In the genomic region with DNA sequence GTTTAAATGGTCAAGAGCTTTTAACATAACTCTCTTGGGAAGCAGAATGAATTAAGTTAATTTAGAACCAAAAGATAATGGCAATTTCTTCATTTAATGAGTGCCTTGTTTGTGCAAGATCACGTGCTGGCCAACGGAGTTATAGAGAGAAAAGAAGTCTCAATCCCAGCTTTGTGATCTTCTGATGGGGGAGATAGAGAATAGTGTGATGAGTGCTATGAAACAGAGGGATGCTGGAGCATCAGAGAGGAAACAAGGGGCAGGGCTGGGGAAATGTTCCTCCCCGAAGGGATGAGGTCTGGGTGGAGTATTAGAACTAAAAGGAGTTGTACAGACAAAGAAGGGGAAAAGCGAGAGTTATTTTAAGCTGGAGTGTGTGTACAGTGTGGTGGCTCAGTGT, we compare ENCODE assay signal across 20 cellular contexts. TPM values are rescaled to one million over a fixed set of nuclear protein-coding genes. Genes with fewer than 3 reads are reported as not detected.
DNase-seq lines count a peak whose midpoint lies in the region; ATAC-seq, FAIRE-seq and TF ChIP-seq lines count a peak whose summit lies in the region.
"Had no signal": no experiment of that assay in that cellular context is flagged by ENCODE, and none has a peak within 500 bp of the region (broad histone marks: within the 10 kb centered on the region; RNA-seq: fewer than 3 reads in every experiment).

No MANE protein-coding gene starts in this region.

- H2BK15ac ChIP-seq in H9 (ENCODE audit: low read depth, low read length): no peak overlapping the region

- no peak overlapping the region for H3K14ac ChIP-seq in H9 (ENCODE audit: insufficient read depth, low read length)

- no peak overlapping the region for H2BK12ac ChIP-seq in H9 (ENCODE audit: insufficient read length, low read depth, low read length)

- no peak overlapping the region for H4K8ac ChIP-seq in H9 (replicated peaks; ENCODE audit: insufficient read length, low read depth, low read length)

- peaks cover 3% of the 10 kb centered on the region for H3K79me1 ChIP-seq in H9 (ENCODE audit: insufficient read depth, low read depth, low read length, poor library complexity, severe bottlenecking)

- H3K27ac ChIP-seq in H9 (ENCODE audit: insufficient read length, low read depth, low read length): no peak overlapping the region

- H3T11ph ChIP-seq in H9 (ENCODE audit: low read length): no peak overlapping the region

- H3K4me1 ChIP-seq in H9 (ENCODE audit: insufficient read depth, low read length): no peaks in the 10 kb centered on the region

- H3K79me2 ChIP-seq in H9 (ENCODE audit: insufficient read depth, low read length): no peaks in the 10 kb centered on the region; the same call in 1 of the 2 replicates

- no peak for FAIRE-seq in D721Med (lab: Jason Lieb, UNC)
- FAIRE-seq: A204.1, G401.6, GM12891 had no signal

- no peak overlapping the region for H2BK5ac ChIP-seq in H9 (ENCODE audit: insufficient read length, low read length)

- TF ChIP-seq CTCF in H9 (conservative IDR thresholded peaks at IDR 0.05): no peak
- no peak for TF ChIP-seq CTCF in nephron progenitor cell (IDR thresholded peaks at IDR 0.05)
- no peak for TF ChIP-seq CTCF in D721Med (IDR thresholded peaks at IDR 0.05; ENCODE audit: insufficient read depth, missing control alignments)

- no peak overlapping the region for H3K56ac ChIP-seq in H9 (ENCODE audit: insufficient read length, low read depth, low read length)

- peak overlapping the region in 2 of 3 experiments; percentile 14; a peak in 4 of 7 replicates for H3K27ac Mint-ChIP-seq in H9
- H3K27ac Mint-ChIP-seq in nephron progenitor cell: peak overlapping the region; percentile 10
- H3K27ac Mint-ChIP-seq: B cell; CD4-positive, alpha-beta T cell; HFFc6; IgD-negative memory B cell had no signal

- H3K36me3 Mint-ChIP-seq in H9 (ENCODE audit: insufficient read depth in 1 of 3, low read depth in 3 of 3): peaks cover 0 to 2% (median 0%) of the 10 kb centered on the region in 3 experiments; a peak in 1 of 7 replicates
- H3K36me3 Mint-ChIP-seq in nephron progenitor cell (ENCODE audit: low read depth): peaks cover 8% of the 10 kb centered on the region

- no peak overlapping the region for H4K5ac ChIP-seq in H9 (ENCODE audit: insufficient read length, low read depth, low read length)

- H4K20me1 ChIP-seq in H9 (ENCODE audit: control insufficient read depth, insufficient read depth, insufficient read length): no peaks in the 10 kb centered on the region

- H3K23me2 ChIP-seq in H9 (ENCODE audit: insufficient read length, low read depth, low read length, poor library complexity, severe bottlenecking): no peaks in the 10 kb centered on the region

- no peak overlapping the region for H2BK20ac ChIP-seq in H9 (ENCODE audit: low read depth, low read length, poor library complexity, severe bottlenecking)

- no peaks in the 10 kb centered on the region for H3K27me3 ChIP-seq in H9 (ENCODE audit: insufficient read depth, low read length)

- no peak overlapping the region for H3K18ac ChIP-seq in H9 (ENCODE audit: insufficient read length, low read depth, low read length)

- WGBS in H9 (ENCODE audit: extremely low coverage, insufficient read length, low lambda C conversion rate): no CpG with 5 or more reads among the region's 4 CpGs

- H3K9me3 Mint-ChIP-seq in H9: no peaks in the 10 kb centered on the region
- H3K9me3 Mint-ChIP-seq in nephron progenitor cell: no peaks in the 10 kb centered on the region
- H3K9me3 Mint-ChIP-seq: CD4-positive, alpha-beta T cell; HFFc6; IgD-negative memory B cell had no signal

- no peak overlapping the region for H3K4me2 ChIP-seq in H9 (ENCODE audit: insufficient read depth, insufficient read length, low read length)

- no peak overlapping the region for H3K23ac ChIP-seq in H9 (ENCODE audit: insufficient read length, low read depth, low read length)

- H3K4ac ChIP-seq in H9 (ENCODE audit: low read depth, low read length): no peak overlapping the region

- H4K91ac ChIP-seq in H9 (ENCODE audit: insufficient read length, low read depth, low read length): no peak overlapping the region

- no peaks in the 10 kb centered on the region for H3K9me3 ChIP-seq in H9 (ENCODE audit: control insufficient read depth, low read depth, low read length)
- H3K9me3 ChIP-seq: HAP-1 had no signal

- H2BK120ac ChIP-seq in H9 (ENCODE audit: low read depth, low read length, poor library complexity, severe bottlenecking): no peak overlapping the region

- no peak overlapping the region for H2AFZ ChIP-seq in H9 (ENCODE audit: low read length)

- no peak overlapping the region for H2AK5ac ChIP-seq in H9 (ENCODE audit: insufficient read length, low read length)

- H3K4me3 Mint-ChIP-seq in H9 (no peak overlapping the region), nephron progenitor cell (no peak overlapping the region)
- H3K4me3 Mint-ChIP-seq: B cell; CD4-positive, alpha-beta T cell; HFFc6 had no signal

- DNase-seq in H9 (no peak), NCI-H69 (lab: John Stamatoyannopoulos, UW) (peak; percentile 73), epidermal melanocyte (ENCODE audit: insufficient read length, low spot score) (peak; percentile 54), nephron progenitor cell (no peak), D721Med (ENCODE audit: insufficient read length, low spot score) (no peak)
- DNase-seq: C1 segment of cervical spinal cord; CD4-positive, alpha-beta T cell; DMS153; DMS79 treated with DMSO at 0.1 percent for 48 hours; EL; GOT3; HFFc6 had no signal

- H3K4me1 Mint-ChIP-seq in H9: peaks cover 18 to 20% of the 10 kb centered on the region in 2 experiments
- peaks cover 22% of the 10 kb centered on the region for H3K4me1 Mint-ChIP-seq in nephron progenitor cell

- no peak overlapping the region for H3K9ac ChIP-seq in H9 (ENCODE audit: extremely low read depth, insufficient read length, low read length)

- ATAC-seq in HG03280 (IDR thresholded peaks at IDR 0.05; ENCODE audit: unreplicated experiment) (no peak), GM21737 (IDR thresholded peaks at IDR 0.05; ENCODE audit: unreplicated experiment) (no peak)

- H3K27me3 Mint-ChIP-seq in H9 (ENCODE audit: low read depth) (no peaks in the 10 kb centered on the region), nephron progenitor cell (ENCODE audit: low read depth, poor library complexity) (peaks cover 5% of the 10 kb centered on the region)
- H3K27me3 Mint-ChIP-seq: B cell; CD4-positive, alpha-beta T cell had no signal

RNA-seq across cellular contexts. Expression of a gene that starts 20.4 kb away (rescaled TPM):
- 24.4 and 26.5 TPM in 2 replicates for total RNA-seq in H9 (2021)

RNA-seq across cellular contexts. Expression of a gene that starts 21.6 kb away (rescaled TPM):
- total RNA-seq in H9 (2021): 49.4 and 49.9 TPM in 2 replicates

Comparison
In these comparisons a context has a peak if more than half of its experiments do, and no peak if none do; other contexts are left out.
1. DNase-seq: peak in NCI-H69 (single experiment) and epidermal melanocyte (single experiment); none in H9 (single experiment), nephron progenitor cell (single experiment) and D721Med (single experiment).